Comparison of ENCODE assay signal across 22 cellular contexts in the genomic region with DNA sequence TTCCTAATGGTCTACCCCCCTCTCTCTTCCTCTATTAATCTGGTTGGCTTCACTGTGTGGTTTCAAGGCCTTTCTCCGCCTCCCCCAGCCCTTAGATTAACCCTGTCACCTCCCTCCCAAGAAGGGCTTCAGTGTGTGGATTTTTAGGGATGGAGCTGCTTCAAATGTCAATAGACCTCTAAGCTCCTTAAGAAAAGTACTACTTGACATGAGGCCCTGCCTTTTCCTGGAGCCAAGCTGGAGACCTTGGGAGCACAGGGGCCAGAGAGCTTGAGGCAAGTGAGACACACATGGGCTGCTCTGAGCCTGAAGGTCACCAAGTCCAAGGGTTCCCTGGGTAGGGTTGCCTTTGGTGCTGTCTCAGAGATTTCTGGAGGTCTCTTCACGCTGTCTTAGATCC. TPM values are rescaled to one million over a fixed set of nuclear protein-coding genes. Genes with fewer than 3 reads are reported as not detected.
"Had no signal": no experiment of that assay in that cellular context is flagged by ENCODE, and none has a peak within 500 bp of the region (broad histone marks: within the 10 kb centered on the region; RNA-seq: fewer than 3 reads in every experiment).

No MANE protein-coding gene starts in this region.

- H3K27me3 ChIP-seq: ascending aorta, body of pancreas had no signal

- DNase-seq: activated CD4-positive, alpha-beta T cell treated with anti-CD3 and anti-CD28 coated beads for 4 hours; activated CD8-positive, alpha-beta memory T cell treated with anti-CD3 and anti-CD28 coated beads, Interleukin-2, amount 50 U/mL, for 4 hours; activated CD8-positive, alpha-beta T cell treated with anti-CD3 and anti-CD28 coated beads for 36 hours; activated naive CD8-positive, alpha-beta T cell treated with anti-CD3 and anti-CD28 coated beads, Interleukin-2, amount 50 U/mL, for 24 hours; activated T-cell treated with anti-CD3 and anti-CD28 coated beads, Interleukin-2, amount 50 U/mL, for 72 hours; amniotic stem cell; body of pancreas; central memory CD4-positive, alpha-beta T cell; KG1; NCI-H1092; NCI-H1417; NCI-H1930; NCI-H2171; NCI-H2227 treated with DMSO at 0.1 percent for 48 hours; NCI-H446 treated with DMSO at 0.1 percent for 48 hours; NCI-H524 treated with DMSO at 0.1 percent for 48 hours; NCI-H748 treated with DMSO at 0.1 percent for 48 hours; SIG-M5 had no signal

- H3K27ac Mint-ChIP-seq: activated CD8-positive, alpha-beta T cell treated with anti-CD3 and anti-CD28 coated beads for 36 hours; activated naive CD8-positive, alpha-beta T cell treated with anti-CD3 and anti-CD28 coated beads, Interleukin-2, amount 50 U/mL, for 24 hours; activated T-cell treated with anti-CD3 and anti-CD28 coated beads, Interleukin-2, amount 50 U/mL, for 72 hours had no signal

- H3K9me3 ChIP-seq: ascending aorta, body of pancreas had no signal

- ATAC-seq: activated CD4-positive, CD25-positive, alpha-beta regulatory T cell treated with anti-CD3 and anti-CD28 coated beads, Interleukin-2, amount 50 U/mL, for 24 hours; activated CD8-positive, alpha-beta T cell treated with anti-CD3 and anti-CD28 coated beads for 36 hours; activated naive CD4-positive, alpha-beta T cell treated with anti-CD3 and anti-CD28 coated beads, Interleukin-2, amount 50 U/mL, for 72 hours; activated naive CD8-positive, alpha-beta T cell treated with anti-CD3 and anti-CD28 coated beads, Interleukin-2, amount 50 U/mL, for 24 hours; activated T-cell treated with anti-CD3 and anti-CD28 coated beads, Interleukin-2, amount 50 U/mL, for 72 hours; body of pancreas had no signal

- H3K4me3 ChIP-seq: ascending aorta, body of pancreas had no signal

- H3K9me3 Mint-ChIP-seq: activated CD8-positive, alpha-beta T cell treated with anti-CD3 and anti-CD28 coated beads for 36 hours; activated naive CD4-positive, alpha-beta T cell treated with anti-CD3 and anti-CD28 coated beads, Interleukin-2, amount 50 U/mL, for 72 hours; activated naive CD8-positive, alpha-beta T cell treated with anti-CD3 and anti-CD28 coated beads, Interleukin-2, amount 50 U/mL, for 24 hours; activated T-cell treated with anti-CD3 and anti-CD28 coated beads, Interleukin-2, amount 50 U/mL, for 72 hours had no signal

- H3K36me3 ChIP-seq: ascending aorta had no signal

- H3K36me3 Mint-ChIP-seq: activated naive CD4-positive, alpha-beta T cell treated with anti-CD3 and anti-CD28 coated beads, Interleukin-2, amount 50 U/mL, for 72 hours had no signal

- H3K27ac ChIP-seq: ascending aorta, body of pancreas had no signal

- H3K27me3 Mint-ChIP-seq: activated CD8-positive, alpha-beta T cell treated with anti-CD3 and anti-CD28 coated beads for 36 hours; activated naive CD8-positive, alpha-beta T cell treated with anti-CD3 and anti-CD28 coated beads, Interleukin-2, amount 50 U/mL, for 24 hours had no signal

- H3K4me1 ChIP-seq: body of pancreas had no signal

- H3K4me3 Mint-ChIP-seq: activated CD8-positive, alpha-beta T cell treated with anti-CD3 and anti-CD28 coated beads for 36 hours; activated naive CD8-positive, alpha-beta T cell treated with anti-CD3 and anti-CD28 coated beads, Interleukin-2, amount 50 U/mL, for 24 hours; activated T-cell treated with anti-CD3 and anti-CD28 coated beads, Interleukin-2, amount 50 U/mL, for 72 hours had no signal

RNA-seq across cellular contexts. Expression of a gene that starts 20.0 kb away (rescaled TPM):
- total RNA-seq: bronchial epithelial cell had no signal
